1 cellular context compared by ENCODE assay signal in the genomic region with DNA sequence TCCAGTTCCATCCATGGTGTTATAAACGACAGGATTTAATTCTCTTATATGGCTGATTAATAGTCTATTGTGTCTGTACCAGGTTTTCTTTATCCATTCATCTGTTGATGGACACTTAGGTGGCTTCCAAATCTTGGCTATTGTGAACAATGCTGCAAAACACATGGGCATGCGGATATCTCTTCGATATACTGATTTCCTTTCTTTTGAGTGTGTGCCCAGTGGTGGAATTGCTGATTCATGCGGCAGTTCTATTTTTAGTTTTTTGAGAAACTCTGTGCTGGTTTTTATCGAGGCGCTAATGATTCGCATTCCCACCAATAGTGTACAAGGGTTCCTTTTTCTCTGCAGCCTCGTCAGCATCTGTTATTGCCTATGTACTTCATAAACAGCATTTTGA.
TF ChIP-seq lines count a peak whose summit lies in the region.

No MANE protein-coding gene starts in this region.

TF ChIP-seq in K562, 482 proteins besides CTCF, POLR2A, EP300 and RAD21 (continued from another document):
- TF ChIP-seq, protein P1, sequence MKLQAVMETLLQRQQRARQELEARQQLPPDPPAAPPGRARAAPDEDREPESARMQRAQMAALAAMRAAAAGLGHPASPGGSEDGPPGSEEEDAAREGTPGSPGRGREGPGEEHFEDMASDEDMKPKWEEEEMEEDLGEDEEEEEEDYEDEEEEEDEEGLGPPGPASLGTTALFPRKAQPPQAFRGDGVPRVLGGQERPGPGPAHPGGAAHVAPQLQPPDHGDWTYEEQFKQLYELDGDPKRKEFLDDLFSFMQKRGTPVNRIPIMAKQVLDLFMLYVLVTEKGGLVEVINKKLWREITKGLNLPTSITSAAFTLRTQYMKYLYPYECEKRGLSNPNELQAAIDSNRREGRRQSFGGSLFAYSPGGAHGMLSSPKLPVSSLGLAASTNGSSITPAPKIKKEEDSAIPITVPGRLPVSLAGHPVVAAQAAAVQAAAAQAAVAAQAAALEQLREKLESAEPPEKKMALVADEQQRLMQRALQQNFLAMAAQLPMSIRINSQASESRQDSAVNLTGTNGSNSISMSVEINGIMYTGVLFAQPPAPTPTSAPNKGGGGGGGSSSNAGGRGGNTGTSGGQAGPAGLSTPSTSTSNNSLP (IDR thresholded peaks at IDR 0.05; ENCODE audit: borderline replicate concordance, low read depth, low read length): 0 out of 2 replicates have a peak, but pooled peaks have one; percentile 29
- TF ChIP-seq EWSR1 (IDR thresholded peaks at IDR 0.05; ENCODE audit: borderline replicate concordance, low read depth, partially characterized antibody): no peak
- TF ChIP-seq EP400 (IDR thresholded peaks at IDR 0.05): peak; percentile 28; the same call in 1 of the 2 replicates
- peak; percentile 91 for TF ChIP-seq SOX6 (IDR thresholded peaks at IDR 0.05)
- peak; percentile 94 for TF ChIP-seq MEF2A (IDR thresholded peaks at IDR 0.05; ENCODE audit: control insufficient read depth, low read depth, low read length)
- TF ChIP-seq, protein P2, sequence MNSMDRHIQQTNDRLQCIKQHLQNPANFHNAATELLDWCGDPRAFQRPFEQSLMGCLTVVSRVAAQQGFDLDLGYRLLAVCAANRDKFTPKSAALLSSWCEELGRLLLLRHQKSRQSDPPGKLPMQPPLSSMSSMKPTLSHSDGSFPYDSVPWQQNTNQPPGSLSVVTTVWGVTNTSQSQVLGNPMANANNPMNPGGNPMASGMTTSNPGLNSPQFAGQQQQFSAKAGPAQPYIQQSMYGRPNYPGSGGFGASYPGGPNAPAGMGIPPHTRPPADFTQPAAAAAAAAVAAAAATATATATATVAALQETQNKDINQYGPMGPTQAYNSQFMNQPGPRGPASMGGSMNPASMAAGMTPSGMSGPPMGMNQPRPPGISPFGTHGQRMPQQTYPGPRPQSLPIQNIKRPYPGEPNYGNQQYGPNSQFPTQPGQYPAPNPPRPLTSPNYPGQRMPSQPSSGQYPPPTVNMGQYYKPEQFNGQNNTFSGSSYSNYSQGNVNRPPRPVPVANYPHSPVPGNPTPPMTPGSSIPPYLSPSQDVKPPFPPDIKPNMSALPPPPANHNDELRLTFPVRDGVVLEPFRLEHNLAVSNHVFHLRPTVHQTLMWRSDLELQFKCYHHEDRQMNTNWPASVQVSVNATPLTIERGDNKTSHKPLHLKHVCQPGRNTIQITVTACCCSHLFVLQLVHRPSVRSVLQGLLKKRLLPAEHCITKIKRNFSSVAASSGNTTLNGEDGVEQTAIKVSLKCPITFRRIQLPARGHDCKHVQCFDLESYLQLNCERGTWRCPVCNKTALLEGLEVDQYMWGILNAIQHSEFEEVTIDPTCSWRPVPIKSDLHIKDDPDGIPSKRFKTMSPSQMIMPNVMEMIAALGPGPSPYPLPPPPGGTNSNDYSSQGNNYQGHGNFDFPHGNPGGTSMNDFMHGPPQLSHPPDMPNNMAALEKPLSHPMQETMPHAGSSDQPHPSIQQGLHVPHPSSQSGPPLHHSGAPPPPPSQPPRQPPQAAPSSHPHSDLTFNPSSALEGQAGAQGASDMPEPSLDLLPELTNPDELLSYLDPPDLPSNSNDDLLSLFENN (IDR thresholded peaks at IDR 0.05; ENCODE audit: low read depth in 2 of 2, low read length in 2 of 2): no peak
- TF ChIP-seq, protein P3, sequence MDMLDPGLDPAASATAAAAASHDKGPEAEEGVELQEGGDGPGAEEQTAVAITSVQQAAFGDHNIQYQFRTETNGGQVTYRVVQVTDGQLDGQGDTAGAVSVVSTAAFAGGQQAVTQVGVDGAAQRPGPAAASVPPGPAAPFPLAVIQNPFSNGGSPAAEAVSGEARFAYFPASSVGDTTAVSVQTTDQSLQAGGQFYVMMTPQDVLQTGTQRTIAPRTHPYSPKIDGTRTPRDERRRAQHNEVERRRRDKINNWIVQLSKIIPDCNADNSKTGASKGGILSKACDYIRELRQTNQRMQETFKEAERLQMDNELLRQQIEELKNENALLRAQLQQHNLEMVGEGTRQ (CRISPR knock-in tag; IDR thresholded peaks at IDR 0.05): no peak
- TF ChIP-seq MAFF (IDR thresholded peaks at IDR 0.05; ENCODE audit: low read length): peak; percentile 72
- no peak for TF ChIP-seq ZNF444 (CRISPR knock-in tag; IDR thresholded peaks at IDR 0.05)
- no peak for TF ChIP-seq RBM22 (IDR thresholded peaks at IDR 0.05; ENCODE audit: low read depth, low read length, poor library complexity, severe bottlenecking)
- TF ChIP-seq, protein P4, sequence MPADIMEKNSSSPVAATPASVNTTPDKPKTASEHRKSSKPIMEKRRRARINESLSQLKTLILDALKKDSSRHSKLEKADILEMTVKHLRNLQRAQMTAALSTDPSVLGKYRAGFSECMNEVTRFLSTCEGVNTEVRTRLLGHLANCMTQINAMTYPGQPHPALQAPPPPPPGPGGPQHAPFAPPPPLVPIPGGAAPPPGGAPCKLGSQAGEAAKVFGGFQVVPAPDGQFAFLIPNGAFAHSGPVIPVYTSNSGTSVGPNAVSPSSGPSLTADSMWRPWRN (IDR thresholded peaks at IDR 0.05; ENCODE audit: low read depth): no peak
- TF ChIP-seq SMARCE1 (IDR thresholded peaks at IDR 0.05): no peak
- TF ChIP-seq MAFK (IDR thresholded peaks at IDR 0.05; ENCODE audit: low read length): peak; percentile 61
- no peak for TF ChIP-seq ZNF695 (CRISPR knock-in tag; IDR thresholded peaks at IDR 0.05)
- no peak for TF ChIP-seq HCFC1 (IDR thresholded peaks at IDR 0.05; ENCODE audit: low read depth, low read length)
